In genomic region chr15:90190606-90191343, GRCh38 we compare ENCODE assay signal across 8 cellular contexts. TPM values are rescaled to one million over a fixed set of nuclear protein-coding genes. Genes with fewer than 3 reads are reported as not detected.
DNase-seq lines count a peak whose midpoint lies in the region; ATAC-seq and TF ChIP-seq lines count a peak whose summit lies in the region.

No MANE protein-coding gene starts in this region.

- intact Hi-C loops in breast epithelium (cut with DNase I; ENCODE audit: low total_unique reads) (no loop called here), gastrocnemius medialis (cut with DNase I; ENCODE audit: low total_unique reads) (no loop called here)

- H3K27me3 ChIP-seq in breast epithelium (no peaks in the 10 kb centered on the region), rectal smooth muscle tissue (ENCODE audit: control insufficient read depth, insufficient read depth, low read length) (no peaks in the 10 kb centered on the region), gastrocnemius medialis (no peaks in the 10 kb centered on the region)

- peak overlapping the region; percentile 62 to 77 for H3K27ac ChIP-seq in breast epithelium
- H3K27ac ChIP-seq in rectal smooth muscle tissue (ENCODE audit: low read depth, low read length), result peak overlapping the region; percentile 94
- H3K27ac ChIP-seq in gastrocnemius medialis, result peak overlapping the region in 1 of 4 donors; percentile 34

- TF ChIP-seq POLR2A in GM19099 (IDR thresholded peaks at IDR 0.05; ENCODE audit: extremely low read depth, insufficient read length, low read depth), result peak; percentile 44
- TF ChIP-seq POLR2A in breast epithelium (IDR thresholded peaks at IDR 0.05), result no peak
- TF ChIP-seq POLR2A in gastrocnemius medialis (IDR thresholded peaks at IDR 0.05), result no peak

- H3K9ac ChIP-seq in rectal smooth muscle tissue (ENCODE audit: low read length), result no peak overlapping the region

- H3K36me3 ChIP-seq in breast epithelium (no peaks in the 10 kb centered on the region), rectal smooth muscle tissue (ENCODE audit: control insufficient read depth, insufficient read depth, low read length) (peaks cover 2% of the 10 kb centered on the region), gastrocnemius medialis (no peaks in the 10 kb centered on the region)

- no peak for TF ChIP-seq CTCF in breast epithelium (IDR thresholded peaks at IDR 0.05)
- TF ChIP-seq CTCF in gastrocnemius medialis (IDR thresholded peaks at IDR 0.05 in 4 of 5, conservative IDR thresholded peaks at IDR 0.05 in 1 of 5), result no peak

- H3K9me3 ChIP-seq in breast epithelium (no peaks in the 10 kb centered on the region), gastrocnemius medialis (no peaks in the 10 kb centered on the region)

- DNase-seq in breast epithelium (ENCODE audit: low spot score in 2 of 2) (peak in 1 of 2 donors; percentile 74), NCI-H2107 treated with DMSO at 0.1 percent for 48 hours (lab: John Stamatoyannopoulos, UW; ENCODE audit: unreplicated experiment) (no peak), gastrocnemius medialis (no peak), NCI-H1930 (lab: John Stamatoyannopoulos, UW) (no peak), AG08396 (ENCODE audit: low spot score) (no peak)

- in situ Hi-C loops in gastrocnemius medialis (cut with MboI; ENCODE audit: low sequenced_read_pairs in 4 of 4), result no loop called here

- ATAC-seq in HG03064 (IDR thresholded peaks at IDR 0.05; ENCODE audit: low read depth, unreplicated experiment) (peak; percentile 53), gastrocnemius medialis (no peak)

- H3K4me1 ChIP-seq in breast epithelium, result peaks cover 0 to 22% of the 10 kb centered on the region in 2 donors
- H3K4me1 ChIP-seq in rectal smooth muscle tissue (ENCODE audit: control insufficient read depth, insufficient read depth, low read length), result peaks cover 32% of the 10 kb centered on the region
- H3K4me1 ChIP-seq in gastrocnemius medialis, result peaks cover 19 to 29% of the 10 kb centered on the region in 2 donors

- H3K4me3 ChIP-seq in breast epithelium (no peak overlapping the region), rectal smooth muscle tissue (ENCODE audit: low read length) (peak overlapping the region; percentile 5), gastrocnemius medialis (no peak overlapping the region)

RNA-seq across cellular contexts. Expression of gene SEMA4B, which starts 10.4 kb away (rescaled TPM):
- total RNA-seq in breast epithelium (10 to 100 TPM in 2 of 3 donors, 1 to 10 TPM in 1; 6.6 to 72.8 (median 56.9) TPM), gastrocnemius medialis (10 to 100 TPM in 1 of 4 donors, 1 to 10 TPM in 3; 2.1 to 12.1 (median 6.4) TPM)

RNA-seq across cellular contexts. Expression of gene CIB1, which starts 43.0 kb away (rescaled TPM):
- 10 to 100 TPM; 30.2 to 61.3 (median 49.5) TPM for total RNA-seq in breast epithelium
- 10 to 100 TPM; 15.5 to 43.4 (median 30.7) TPM for total RNA-seq in gastrocnemius medialis

RNA-seq across cellular contexts. Expression of gene GDPGP1, which starts 43.2 kb away (rescaled TPM):
- total RNA-seq in breast epithelium (1 to 10 TPM; 3.4 to 9.4 (median 7.5) TPM), gastrocnemius medialis (1 to 10 TPM; 1.8 to 6.9 (median 4.3) TPM)

RNA-seq across cellular contexts. Expression of gene TTLL13, which starts 58.6 kb away (rescaled TPM):
- under 1 TPM in 1 of 3 donors, not detected in 2; 0.15 TPM for total RNA-seq in breast epithelium
- total RNA-seq in gastrocnemius medialis, result not detected
